Comparison of ENCODE assay signal across 8 cellular contexts in genomic region chr21:36104306-36105300, GRCh38. TPM values are rescaled to one million over a fixed set of nuclear protein-coding genes. Genes with fewer than 3 reads are reported as not detected.
DNase-seq lines count a peak whose midpoint lies in the region; ATAC-seq and TF ChIP-seq lines count a peak whose summit lies in the region.

No MANE protein-coding gene starts in this region.

- WGBS in esophagus squamous epithelium, 2 donors: 41 to 44% methylated on average over 20 to 24 of the region's 29 CpGs

- intact Hi-C loops in esophagus squamous epithelium (cut with DNase I): no loop called here
- intact Hi-C loops in natural killer cell (cut with micrococcal nuclease): no loop called here

- no peak for ATAC-seq in activated CD4-positive, CD25-positive, alpha-beta regulatory T cell treated with anti-CD3 and anti-CD28 coated beads, Interleukin-2, amount 50 U/mL, for 24 hours
- peak in 1 of 3 donors; percentile 57 for ATAC-seq in natural killer cell
- peak; percentile 84 for ATAC-seq in stimulated activated naive CD8-positive, alpha-beta T cell treated with anti-CD3 and anti-CD28 coated beads, Interleukin-15, amount 100 ng/mL, for 72 hours
- no peak for ATAC-seq in GM18870 (IDR thresholded peaks at IDR 0.05; ENCODE audit: unreplicated experiment)

- H3K4me3 ChIP-seq in esophagus squamous epithelium: peak overlapping the region in 2 of 4 donors; percentile 16 to 26

- TF ChIP-seq POLR2A in esophagus squamous epithelium (IDR thresholded peaks at IDR 0.05): no peak

- H3K4me1 ChIP-seq in esophagus squamous epithelium: peaks cover 0 to 43% (median 0%) of the 10 kb centered on the region in 3 donors

- H3K9me3 Mint-ChIP-seq in natural killer cell: no peaks in the 10 kb centered on the region
- H3K9me3 Mint-ChIP-seq in stimulated activated naive CD8-positive, alpha-beta T cell treated with anti-CD3 and anti-CD28 coated beads, Interleukin-15, amount 100 ng/mL, for 72 hours: no peaks in the 10 kb centered on the region

- H3K27me3 ChIP-seq in esophagus squamous epithelium: peaks cover 0 to 28% (median 0%) of the 10 kb centered on the region in 4 donors

- TF ChIP-seq CTCF in esophagus squamous epithelium (IDR thresholded peaks at IDR 0.05): peak in 5 of 6 experiments; percentile 21 to 48 (median 29)
- peak; percentile 29 for TF ChIP-seq CTCF in natural killer cell (IDR thresholded peaks at IDR 0.05)

- peak overlapping the region in 3 of 4 donors; percentile 52 to 77 (median 68) for H3K27ac ChIP-seq in esophagus squamous epithelium

- H3K36me3 ChIP-seq in esophagus squamous epithelium: no peaks in the 10 kb centered on the region

- no peak overlapping the region for H3K27ac Mint-ChIP-seq in natural killer cell
- H3K27ac Mint-ChIP-seq in stimulated activated naive CD8-positive, alpha-beta T cell treated with anti-CD3 and anti-CD28 coated beads, Interleukin-15, amount 100 ng/mL, for 72 hours: peak overlapping the region in 1 of 2 donors; percentile 61

- no peaks in the 10 kb centered on the region for H3K9me3 ChIP-seq in esophagus squamous epithelium

- peaks cover 6 to 7% of the 10 kb centered on the region in 2 donors for H3K4me1 Mint-ChIP-seq in natural killer cell
- H3K4me1 Mint-ChIP-seq in stimulated activated naive CD8-positive, alpha-beta T cell treated with anti-CD3 and anti-CD28 coated beads, Interleukin-15, amount 100 ng/mL, for 72 hours: peaks cover 23% of the 10 kb centered on the region

- peak; percentile 12 to 43 (median 30) for DNase-seq in activated CD4-positive, CD25-positive, alpha-beta regulatory T cell (lab: John Stamatoyannopoulos, UW)
- peak; percentile 35 for DNase-seq in activated T-cell treated with anti-CD3 and anti-CD28 coated beads for 24 hours (ENCODE audit: low read depth)
- DNase-seq in esophagus squamous epithelium (lab: John Stamatoyannopoulos, UW): no peak
- no peak for DNase-seq in natural killer cell
- peak; percentile 61 to 64 for DNase-seq in stimulated activated naive CD8-positive, alpha-beta T cell treated with anti-CD3 and anti-CD28 coated beads, Interleukin-15, amount 100 ng/mL, for 72 hours
- DNase-seq in DMS53 (lab: John Stamatoyannopoulos, UW): no peak

- no peaks in the 10 kb centered on the region for H3K36me3 Mint-ChIP-seq in natural killer cell

- peaks cover 36 to 80% of the 10 kb centered on the region in 2 donors for H3K27me3 Mint-ChIP-seq in natural killer cell (ENCODE audit: low read depth in 2 of 2)
- peaks cover 32% of the 10 kb centered on the region for H3K27me3 Mint-ChIP-seq in stimulated activated naive CD8-positive, alpha-beta T cell treated with anti-CD3 and anti-CD28 coated beads, Interleukin-15, amount 100 ng/mL, for 72 hours

- no peak overlapping the region for H3K4me3 Mint-ChIP-seq in natural killer cell
- peak overlapping the region; percentile 44 to 62 for H3K4me3 Mint-ChIP-seq in stimulated activated naive CD8-positive, alpha-beta T cell treated with anti-CD3 and anti-CD28 coated beads, Interleukin-15, amount 100 ng/mL, for 72 hours

RNA-seq across cellular contexts. Expression of gene CBR3, which starts 30.3 kb away (rescaled TPM):
- total RNA-seq in esophagus squamous epithelium: 100 to 1,000 TPM in 3 of 4 donors, 10 to 100 TPM in 1; 67.3 to 158 (median 122) TPM
- 1 to 10 TPM in 2 of 3 donors, under 1 TPM in 1; 0.95 to 1.5 (median 1.2) TPM for total RNA-seq in natural killer cell

RNA-seq across cellular contexts. Expression of gene CBR1, which starts 34.8 kb away (rescaled TPM):
- total RNA-seq in esophagus squamous epithelium (100 to 1,000 TPM; 320 to 932 (median 584) TPM), natural killer cell (10 to 100 TPM in 2 of 3 donors, 1 to 10 TPM in 1; 5.0 to 14.1 (median 12.4) TPM)

RNA-seq across cellular contexts. Expression of gene SETD4, which starts 44.3 kb away (rescaled TPM):
- total RNA-seq in esophagus squamous epithelium: 10 to 100 TPM in 3 of 4 donors, 1 to 10 TPM in 1; 9.9 to 30.1 (median 14.6) TPM
- 10 to 100 TPM; 19.1 to 29.3 (median 22.5) TPM for total RNA-seq in natural killer cell

RNA-seq across cellular contexts. Expression of gene DOP1B, which starts 52.0 kb away (rescaled TPM):
- total RNA-seq in esophagus squamous epithelium (10 to 100 TPM; 18.5 to 36.7 (median 26.2) TPM), natural killer cell (10 to 100 TPM; 29.5 to 32.1 (median 31.9) TPM)

Comparison
In these comparisons a context has a peak if more than half of its experiments do, and no peak if none do; other contexts are left out.
1. DNase-seq: peak in activated CD4-positive, CD25-positive, alpha-beta regulatory T cell (4 of 4), activated T-cell treated with anti-CD3 and anti-CD28 coated beads for 24 hours (single experiment) and stimulated activated naive CD8-positive, alpha-beta T cell treated with anti-CD3 and anti-CD28 coated beads, Interleukin-15, amount 100 ng/mL, for 72 hours (2 of 2); none in esophagus squamous epithelium (single experiment), natural killer cell (single experiment) and DMS53 (single experiment).
2. RNA of gene CBR3, which starts 30.3 kb away (total RNA-seq): 67.3 to 158 TPM in esophagus squamous epithelium; 0.95 to 1.5 TPM in natural killer cell; every median in the first group is over 10 times any median in the second.
3. RNA of gene CBR1, which starts 34.8 kb away (total RNA-seq): 320 to 932 TPM in esophagus squamous epithelium; 5.0 to 14.1 TPM in natural killer cell; every median in the first group is over 10 times any median in the second.